8 cellular contexts compared by ENCODE assay signal in the genomic region with DNA sequence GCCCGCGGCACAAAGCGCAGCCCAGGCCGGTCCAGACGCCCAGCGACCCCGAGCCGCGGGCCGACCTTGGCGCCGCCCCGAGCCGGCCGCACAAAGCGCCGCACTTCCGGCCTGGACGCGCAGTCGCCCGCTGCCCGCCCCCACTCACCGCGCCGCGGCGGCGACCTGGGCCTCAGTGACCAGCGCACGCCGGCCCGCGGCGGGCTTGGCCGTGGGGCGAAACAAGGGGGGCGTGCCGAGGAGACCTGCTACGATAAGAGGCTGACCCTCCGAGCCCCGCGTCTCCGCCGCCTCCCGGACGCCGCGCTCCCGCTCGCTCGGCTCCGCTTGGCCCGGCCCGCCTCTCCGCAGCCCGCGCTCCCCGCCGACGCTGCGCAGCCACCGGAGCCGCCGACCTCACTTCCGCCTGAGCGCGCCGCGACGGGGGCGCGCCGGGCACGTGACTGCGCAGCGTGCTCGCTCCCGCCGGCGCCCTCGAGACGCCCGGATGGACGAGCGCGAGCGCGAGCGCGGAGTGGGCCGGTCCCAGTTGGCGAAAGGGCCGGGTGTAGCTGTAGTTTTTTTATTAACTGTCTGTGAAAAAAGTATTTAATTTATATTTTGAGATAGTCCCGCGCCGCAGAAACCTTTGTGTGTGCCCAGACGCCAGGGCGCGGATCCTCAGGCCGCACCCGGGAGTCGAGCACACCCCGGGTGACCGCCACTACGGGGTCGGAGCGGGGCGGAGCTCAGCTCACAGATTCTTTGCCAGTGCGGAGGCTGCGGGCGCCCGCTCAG. TPM values are rescaled to one million over a fixed set of nuclear protein-coding genes. Genes with fewer than 3 reads are reported as not detected.
A peak's percentile ranks its signal among the peaks of the same experiment; 100 is the strongest.
DNase-seq lines count a peak whose midpoint lies in the region; ATAC-seq and TF ChIP-seq lines count a peak whose summit lies in the region.

A gene with protein sequence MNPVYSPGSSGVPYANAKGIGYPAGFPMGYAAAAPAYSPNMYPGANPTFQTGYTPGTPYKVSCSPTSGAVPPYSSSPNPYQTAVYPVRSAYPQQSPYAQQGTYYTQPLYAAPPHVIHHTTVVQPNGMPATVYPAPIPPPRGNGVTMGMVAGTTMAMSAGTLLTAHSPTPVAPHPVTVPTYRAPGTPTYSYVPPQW (minus strand): TSS at position 395 of the 777 bp plus-strand sequence. CDS start 10,814 bp downstream, outside the sequence.

- peak within 1 kb of the TSS; percentile 88 for H3K4me3 Mint-ChIP-seq in activated T-helper 17 cell treated with anti-CD3 and anti-CD28 coated beads, Interleukin-2, amount 50 U/mL, for 72 hours
- peak within 1 kb of the TSS; percentile 93 for H3K4me3 Mint-ChIP-seq in natural killer cell

- H3K27me3 Mint-ChIP-seq in activated T-helper 17 cell treated with anti-CD3 and anti-CD28 coated beads, Interleukin-2, amount 50 U/mL, for 72 hours, result no peaks in the 10 kb centered on the region
- H3K27me3 Mint-ChIP-seq in natural killer cell (ENCODE audit: low read depth in 2 of 2), result no peaks in the 10 kb centered on the region

- peak within 1 kb of the TSS; percentile 68 for H3K27ac ChIP-seq in DOHH2 (ENCODE audit: low read depth, low read length)
- peak within 1 kb of the TSS; percentile 88 for H3K27ac ChIP-seq in fibroblast of lung (ENCODE audit: insufficient read depth, low read length)

- peaks cover 15% of the 10 kb centered on the region for H3K4me1 ChIP-seq in DOHH2 (ENCODE audit: control insufficient read depth, low read length)
- no peaks in the 10 kb centered on the region for H3K4me1 ChIP-seq in fibroblast of lung (ENCODE audit: control insufficient read depth, extremely low read depth, insufficient read depth, low read length)

- peak within 1 kb of the TSS; percentile 92 for H3K9ac ChIP-seq in fibroblast of lung (ENCODE audit: insufficient read depth, low read length)

- peaks cover 5% of the 10 kb centered on the region; the same call in 1 of the 2 replicates for H3F3A ChIP-seq in DOHH2 (ENCODE audit: control insufficient read depth, insufficient read depth)

- H3K27me3 ChIP-seq in DOHH2 (ENCODE audit: control insufficient read depth, low read length) (no peaks in the 10 kb centered on the region), fibroblast of lung (ENCODE audit: control insufficient read depth, insufficient read depth, low read length) (no peaks in the 10 kb centered on the region)

- H3K9me3 Mint-ChIP-seq in activated T-helper 17 cell treated with anti-CD3 and anti-CD28 coated beads, Interleukin-2, amount 50 U/mL, for 72 hours, result no peaks in the 10 kb centered on the region
- H3K9me3 Mint-ChIP-seq in natural killer cell, result no peaks in the 10 kb centered on the region

- intact Hi-C loops in natural killer cell (cut with micrococcal nuclease), result loop anchor here (1.0 kb wide), 1 partner anchor 11 kb away; no protein-coding TSS in a partner anchor

- H4K20me1 ChIP-seq in DOHH2 (ENCODE audit: control insufficient read depth, insufficient read depth, low read depth, low read length) (peaks cover 11% of the 10 kb centered on the region; the same call in 1 of the 2 replicates), fibroblast of lung (ENCODE audit: control insufficient read depth, extremely low read depth, insufficient read depth, low read length) (no peaks in the 10 kb centered on the region)

- TF ChIP-seq CTCF in DOHH2 (IDR thresholded peaks at IDR 0.05; ENCODE audit: low read depth, low read length, poor library complexity, severe bottlenecking) (no peak), fibroblast of lung (conservative IDR thresholded peaks at IDR 0.05 in 1 of 2, IDR thresholded peaks at IDR 0.05 in 1 of 2; ENCODE audit: low read depth in 1 of 2, low read length in 2 of 2) (no peak), natural killer cell (IDR thresholded peaks at IDR 0.05) (no peak)

- H3K36me3 ChIP-seq in DOHH2 (ENCODE audit: control insufficient read depth, low read length) (peaks cover 27% of the 10 kb centered on the region), fibroblast of lung (ENCODE audit: control insufficient read depth, insufficient read depth, low read length) (peaks cover 1% of the 10 kb centered on the region)

- peak; percentile 89 for ATAC-seq in GM21737 (IDR thresholded peaks at IDR 0.05; ENCODE audit: unreplicated experiment)
- peak; percentile 89 for ATAC-seq in activated T-helper 17 cell treated with anti-CD3 and anti-CD28 coated beads, Interleukin-2, amount 50 U/mL, for 72 hours (replicated peaks)
- peak; percentile 79 to 95 (median 86) for ATAC-seq in natural killer cell

- peak within 1 kb of the TSS; percentile 74 for H3K4me3 ChIP-seq in DOHH2 (ENCODE audit: low read length)
- peak within 1 kb of the TSS; percentile 84 to 92 (median 88) for H3K4me3 ChIP-seq in fibroblast of lung (replicated peaks in 1 of 4; ENCODE audit: control extremely low read depth in 1 of 4, insufficient read depth in 1 of 4, low read depth in 3 of 4, low read length in 4 of 4)

- peaks cover 11% of the 10 kb centered on the region for H3K4me1 Mint-ChIP-seq in activated T-helper 17 cell treated with anti-CD3 and anti-CD28 coated beads, Interleukin-2, amount 50 U/mL, for 72 hours
- peaks cover 15 to 21% of the 10 kb centered on the region in 2 donors for H3K4me1 Mint-ChIP-seq in natural killer cell

- H3K36me3 Mint-ChIP-seq in activated T-helper 17 cell treated with anti-CD3 and anti-CD28 coated beads, Interleukin-2, amount 50 U/mL, for 72 hours (ENCODE audit: low read depth), result peaks cover 35% of the 10 kb centered on the region
- H3K36me3 Mint-ChIP-seq in natural killer cell, result no peaks in the 10 kb centered on the region

- no peaks in the 10 kb centered on the region for H3K9me2 ChIP-seq in DOHH2 (replicated peaks; ENCODE audit: control insufficient read depth, low read length)

- H2AFZ ChIP-seq in fibroblast of lung (ENCODE audit: low read length), result peak within 1 kb of the TSS; percentile 80

- peaks cover 50% of the 10 kb centered on the region for H3K79me2 ChIP-seq in DOHH2 (ENCODE audit: control insufficient read depth, low read length)
- H3K79me2 ChIP-seq in fibroblast of lung (ENCODE audit: control insufficient read depth, insufficient read depth, low read length), result peaks cover 45% of the 10 kb centered on the region

- DNase-seq in KG1 (lab: John Stamatoyannopoulos, UW), result peak; percentile 91
- DNase-seq in RPMI7951 (ENCODE audit: low read depth), result peak; percentile 88
- DNase-seq in fibroblast of lung (ENCODE audit: low read depth in 2 of 2), result peak; percentile 88
- peak; percentile 92 for DNase-seq in natural killer cell
- DNase-seq in stimulated activated naive CD4-positive, alpha-beta T cell treated with Interleukin-2 at 50 U/mL for 16 hours (lab: John Stamatoyannopoulos, UW), result peak; percentile 83

- peak within 1 kb of the TSS; percentile 96 for H3K27ac Mint-ChIP-seq in activated T-helper 17 cell treated with anti-CD3 and anti-CD28 coated beads, Interleukin-2, amount 50 U/mL, for 72 hours
- H3K27ac Mint-ChIP-seq in natural killer cell, result peak within 1 kb of the TSS; percentile 87 to 98

- H3K9me3 ChIP-seq in DOHH2 (ENCODE audit: control insufficient read depth, insufficient read depth, low read length) (no peaks in the 10 kb centered on the region), fibroblast of lung (ENCODE audit: control insufficient read depth, insufficient read depth, low read depth, low read length) (no peaks in the 10 kb centered on the region)

- H3K4me2 ChIP-seq in DOHH2 (ENCODE audit: low read length) (peak within 1 kb of the TSS; percentile 87), fibroblast of lung (ENCODE audit: extremely low read depth, insufficient read depth, low read length) (peak within 1 kb of the TSS; percentile 92)

RNA-seq across cellular contexts. Expression of the gene that starts here (rescaled TPM):
- total RNA-seq in RPMI7951 (2014; rRNA removed; shearing (Covaris generic)), result 63.1 and 68.1 TPM in 2 replicates
- total RNA-seq in activated T-helper 17 cell treated with anti-CD3 and anti-CD28 coated beads, Interleukin-2, amount 50 U/mL, for 72 hours, result 10 to 100 TPM; 69.2 to 77.1 TPM
- total RNA-seq in fibroblast of lung (71.2 and 79.1 TPM in 2 replicates), natural killer cell (10 to 100 TPM; 56.0 to 70.7 (median 65.3) TPM)
- 87.8 and 95.8 TPM in 2 replicates for polyA plus RNA-seq in fibroblast of lung
- 62.2 and 65.9 TPM in 2 replicates for polyA plus RNA-seq in fibroblast of lung (2012)
- polyA minus RNA-seq in fibroblast of lung (ENCODE audit: low replicate concordance), result 176 and 199 TPM in 2 replicates

Comparison
In these comparisons a context has a peak if more than half of its experiments do, and no peak if none do; other contexts are left out.
1. Peak in every context shown above with its lines: DNase-seq, ATAC-seq, H3K4me3 ChIP-seq and H3K27ac ChIP-seq.